30 cellular contexts compared by ENCODE assay signal in the genomic region with DNA sequence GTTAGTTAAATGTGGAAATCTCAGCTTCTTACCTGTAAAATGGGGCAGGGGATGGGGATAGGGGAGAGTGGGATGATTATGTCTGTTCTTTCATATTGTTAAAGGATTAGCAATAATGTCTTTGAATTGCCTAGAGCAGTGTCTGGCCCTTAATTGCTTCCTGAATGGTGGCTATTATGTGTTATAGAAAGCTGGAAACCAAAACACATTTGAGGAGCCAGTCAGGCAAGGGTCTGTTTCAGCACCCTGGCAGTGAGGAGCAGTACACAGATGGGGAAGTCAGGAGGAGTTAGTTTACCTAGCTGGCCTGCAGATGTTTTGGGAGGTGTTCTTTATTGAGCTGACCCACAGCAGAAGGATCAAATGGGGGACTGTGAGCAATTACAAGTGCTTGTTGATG.
DNase-seq lines count a peak whose midpoint lies in the region; ATAC-seq lines count a peak whose summit lies in the region.
"Had no signal": no experiment of that assay in that cellular context is flagged by ENCODE, and none has a peak within 500 bp of the region (broad histone marks: within the 10 kb centered on the region; RNA-seq: fewer than 3 reads in every experiment).

No MANE protein-coding gene starts in this region.

- H2BK120ac ChIP-seq in mesenchymal stem cell (ENCODE audit: low read depth, low read length): no peak overlapping the region

- ATAC-seq in HG02840 (IDR thresholded peaks at IDR 0.05; ENCODE audit: low FRiP score, unreplicated experiment) (no peak), GM21619 (IDR thresholded peaks at IDR 0.05; ENCODE audit: unreplicated experiment) (no peak)
- ATAC-seq: body of pancreas; heart right ventricle; naive thymus-derived CD4-positive, alpha-beta T cell; psoas muscle had no signal

- H3K27ac ChIP-seq in mesenchymal stem cell (ENCODE audit: low read length, poor library complexity, severe bottlenecking): no peak overlapping the region
- H3K27ac ChIP-seq: body of pancreas, esophagus squamous epithelium, foreskin keratinocyte, heart right ventricle, psoas muscle, stomach, uterus had no signal

- H2AK5ac ChIP-seq in mesenchymal stem cell (ENCODE audit: low read length, severe bottlenecking): peak overlapping the region; percentile 49

- no peak overlapping the region for H3K18ac ChIP-seq in mesenchymal stem cell (ENCODE audit: low read depth in 1 of 2, low read length in 2 of 2)

- no peak overlapping the region for H3K4me2 ChIP-seq in mesenchymal stem cell (ENCODE audit: low read length, poor library complexity, severe bottlenecking)

- no peak overlapping the region for H4K91ac ChIP-seq in mesenchymal stem cell (ENCODE audit: low read length)

- peak overlapping the region; percentile 55 for H4K8ac ChIP-seq in mesenchymal stem cell (ENCODE audit: low read length)

- peaks cover 10% of the 10 kb centered on the region for H3K4me1 ChIP-seq in mesenchymal stem cell (ENCODE audit: control insufficient read depth, insufficient read depth, low read depth, low read length)
- H3K4me1 ChIP-seq: body of pancreas, foreskin keratinocyte, heart right ventricle, psoas muscle, stomach, uterus had no signal

- no peak overlapping the region for H2AFZ ChIP-seq in mesenchymal stem cell (ENCODE audit: low read depth, low read length)

- H3K4me3 ChIP-seq in mesenchymal stem cell (ENCODE audit: insufficient read depth in 1 of 2, low read depth in 1 of 2, low read length in 2 of 2): no peak overlapping the region
- H3K4me3 ChIP-seq: body of pancreas, esophagus squamous epithelium, heart right ventricle, psoas muscle, stomach, uterus had no signal

- H2BK12ac ChIP-seq in mesenchymal stem cell (ENCODE audit: low read length in 2 of 2): no peak overlapping the region

- no peak overlapping the region for H3K9ac ChIP-seq in mesenchymal stem cell (ENCODE audit: low read length)

- no peak overlapping the region for H3K23ac ChIP-seq in mesenchymal stem cell (ENCODE audit: low read length in 2 of 2)

- H2BK5ac ChIP-seq in mesenchymal stem cell (ENCODE audit: low read depth, low read length, poor library complexity, severe bottlenecking): no peak overlapping the region

- no peak overlapping the region for H3K14ac ChIP-seq in mesenchymal stem cell (ENCODE audit: low read length in 2 of 2)

- no peak overlapping the region for H3K4ac ChIP-seq in mesenchymal stem cell (ENCODE audit: low read depth in 1 of 2, low read length in 2 of 2)

- peak; percentile 5 for DNase-seq in NCI-H1105 treated with DMSO at 0.1 percent for 48 hours (lab: John Stamatoyannopoulos, UW)
- no peak for DNase-seq in NCI-H1105 (lab: John Stamatoyannopoulos, UW)
- peak; percentile 65 for DNase-seq in NCI-H146 treated with DMSO at 0.1 percent for 48 hours (lab: John Stamatoyannopoulos, UW; ENCODE audit: unreplicated experiment)
- peak; percentile 53 for DNase-seq in NCI-H748 treated with DMSO at 0.1 percent for 48 hours (lab: John Stamatoyannopoulos, UW)
- DNase-seq in mesenchymal stem cell: no peak
- no peak for DNase-seq in DMS153 (lab: John Stamatoyannopoulos, UW)
- DNase-seq: 8988T; activated CD4-positive, alpha-beta T cell treated with anti-CD3 and anti-CD28 coated beads, Interleukin-2, amount 50 U/mL, for 4 hours; activated naive CD4-positive, alpha-beta T cell treated with anti-CD3 and anti-CD28 coated beads for 36 hours; activated T-cell treated with anti-CD3 and anti-CD28 coated beads, Interleukin-2, amount 50 U/mL, for 48 hours; cerebellar nuclear complex; DMS79 treated with DMSO at 0.1 percent for 48 hours; esophagus squamous epithelium; foreskin keratinocyte; GDM1; GOT3; heart right ventricle; midbrain; NCI-H1048; NCI-H345; occipital lobe; psoas muscle; stimulated activated CD4-positive, alpha-beta T cell treated with anti-CD3 and anti-CD28 coated beads, Interleukin-12 subunit alpha, Interleukin-12 subunit beta, amount 100 ng/mL, for 4 hours; stimulated activated CD4-positive, alpha-beta T cell treated with anti-CD3 and anti-CD28 coated beads, Interleukin-2, amount 100 ng/mL, for 48 hours; stomach; uterus had no signal

- no peaks in the 10 kb centered on the region for H3K36me3 ChIP-seq in mesenchymal stem cell (ENCODE audit: control insufficient read depth in 1 of 2, insufficient read depth in 2 of 2, low read depth in 1 of 2, low read length in 2 of 2)
- H3K36me3 ChIP-seq: esophagus squamous epithelium, stomach, uterus had no signal

- H3K9me3 ChIP-seq in mesenchymal stem cell (ENCODE audit: control insufficient read depth, low read length): no peaks in the 10 kb centered on the region
- H3K9me3 ChIP-seq: body of pancreas, esophagus squamous epithelium, heart right ventricle, psoas muscle, stomach, uterus had no signal

- peaks cover 30% of the 10 kb centered on the region for H3K79me1 ChIP-seq in mesenchymal stem cell (replicated peaks; ENCODE audit: low read length, poor library complexity, severe bottlenecking)

- H3K27me3 ChIP-seq in mesenchymal stem cell (ENCODE audit: control insufficient read depth in 1 of 2, insufficient read depth in 1 of 2, low read length in 2 of 2): no peaks in the 10 kb centered on the region
- H3K27me3 ChIP-seq: body of pancreas, esophagus squamous epithelium, foreskin keratinocyte, heart right ventricle, stomach, uterus had no signal

- no peak overlapping the region for H2BK15ac ChIP-seq in mesenchymal stem cell (ENCODE audit: low read depth, poor library complexity, severe bottlenecking)

Comparison
In these comparisons a context has a peak if more than half of its experiments do, and no peak if none do; other contexts are left out.
1. DNase-seq: peak in NCI-H1105 treated with DMSO at 0.1 percent for 48 hours (single experiment), NCI-H146 treated with DMSO at 0.1 percent for 48 hours (single experiment) and NCI-H748 treated with DMSO at 0.1 percent for 48 hours (single experiment); none in NCI-H1105 (single experiment), mesenchymal stem cell (single experiment) and DMS153 (single experiment).